23 cellular contexts compared by ENCODE assay signal in the genomic region with DNA sequence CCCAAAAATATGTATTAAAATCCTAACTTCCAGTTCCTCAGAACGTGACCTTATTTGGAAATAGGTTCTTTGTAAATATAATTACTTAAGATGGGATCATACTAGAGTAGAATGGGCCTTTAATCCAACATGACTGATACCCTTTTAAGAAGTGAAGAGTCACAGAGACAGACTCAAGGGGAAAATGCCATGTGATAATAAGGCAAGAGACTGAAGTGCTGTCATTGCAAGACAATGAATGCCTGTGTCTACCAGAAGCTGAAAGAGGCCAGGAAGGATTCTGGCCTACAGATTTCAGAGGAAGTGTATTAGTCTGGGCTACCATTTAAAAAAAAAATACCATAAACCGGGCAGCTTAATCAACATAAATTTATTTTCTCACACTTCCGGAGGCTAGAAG.
A peak's percentile ranks its signal among the peaks of the same experiment; 100 is the strongest.
DNase-seq lines count a peak whose midpoint lies in the region; ATAC-seq and TF ChIP-seq lines count a peak whose summit lies in the region.
"Had no signal": no experiment of that assay in that cellular context is flagged by ENCODE, and none has a peak within 500 bp of the region (broad histone marks: within the 10 kb centered on the region; RNA-seq: fewer than 3 reads in every experiment).

No MANE protein-coding gene starts in this region.

- no peak overlapping the region for H3K14ac ChIP-seq in neuronal stem cell (ENCODE audit: low read length)

- H3K79me1 ChIP-seq in neuronal stem cell (ENCODE audit: low read depth, low read length), result no peaks in the 10 kb centered on the region

- H3K27me3 Mint-ChIP-seq in activated T-helper 2 cell treated with anti-CD3 and anti-CD28 coated beads, Interferon-gamma antibody, Interleukin-2, Interleukin-4, amounts not matched to agents 10 μg/mL and 5 μg/mL and 100 μg/mL, durations not matched to agents 14 hours and 24 hours and 36 hours (ENCODE audit: low read depth), result no peaks in the 10 kb centered on the region

- H3K9me3 Mint-ChIP-seq in activated T-helper 2 cell treated with anti-CD3 and anti-CD28 coated beads, Interferon-gamma antibody, Interleukin-2, Interleukin-4, amounts not matched to agents 10 μg/mL and 5 μg/mL and 100 μg/mL, durations not matched to agents 14 hours and 24 hours and 36 hours, result no peaks in the 10 kb centered on the region
- H3K9me3 Mint-ChIP-seq: CD14-positive monocyte; CD4-positive, alpha-beta T cell had no signal

- no peak overlapping the region for H3K18ac ChIP-seq in neuronal stem cell (ENCODE audit: low read length)

- no peaks in the 10 kb centered on the region for H4K20me1 ChIP-seq in OCI-LY3 (ENCODE audit: insufficient read depth, low read length)
- H4K20me1 ChIP-seq: BLaER1 treated with 17β-estradiol and CSF1 and Interleukin-3, amounts not matched to agents 10 nM and 100 nM had no signal

- no peak overlapping the region for H3K4me3 Mint-ChIP-seq in activated T-helper 2 cell treated with anti-CD3 and anti-CD28 coated beads, Interferon-gamma antibody, Interleukin-2, Interleukin-4, amounts not matched to agents 10 μg/mL and 5 μg/mL and 100 μg/mL, durations not matched to agents 14 hours and 24 hours and 36 hours (ENCODE audit: low read depth)
- H3K4me3 Mint-ChIP-seq: CD14-positive monocyte; CD4-positive, alpha-beta T cell; CD8-positive, alpha-beta memory T cell had no signal

- H2BK12ac ChIP-seq in neuronal stem cell (ENCODE audit: low read length), result no peak overlapping the region

- H3K4me3 ChIP-seq in OCI-LY3 (ENCODE audit: low read length) (no peak overlapping the region), neuronal stem cell (ENCODE audit: low read length in 2 of 2) (no peak overlapping the region), upper lobe of right lung (no peak overlapping the region)
- H3K4me3 ChIP-seq: A549; BLaER1 treated with 17β-estradiol and CSF1 and Interleukin-3, amounts not matched to agents 10 nM and 100 nM; GM12878; GM23248 had no signal

- no peaks in the 10 kb centered on the region for H3K4me1 Mint-ChIP-seq in activated T-helper 2 cell treated with anti-CD3 and anti-CD28 coated beads, Interferon-gamma antibody, Interleukin-2, Interleukin-4, amounts not matched to agents 10 μg/mL and 5 μg/mL and 100 μg/mL, durations not matched to agents 14 hours and 24 hours and 36 hours (ENCODE audit: low read depth)
- H3K4me1 Mint-ChIP-seq: CD14-positive monocyte; CD8-positive, alpha-beta memory T cell had no signal

- no peak overlapping the region for H2BK120ac ChIP-seq in neuronal stem cell (ENCODE audit: low read depth, low read length)

- H3K36me3 Mint-ChIP-seq in activated T-helper 2 cell treated with anti-CD3 and anti-CD28 coated beads, Interferon-gamma antibody, Interleukin-2, Interleukin-4, amounts not matched to agents 10 μg/mL and 5 μg/mL and 100 μg/mL, durations not matched to agents 14 hours and 24 hours and 36 hours (ENCODE audit: low read depth), result no peaks in the 10 kb centered on the region
- H3K36me3 Mint-ChIP-seq: CD14-positive monocyte; CD8-positive, alpha-beta memory T cell had no signal

- H2AFZ ChIP-seq in OCI-LY3 (ENCODE audit: low read depth, low read length), result no peak overlapping the region
- H2AFZ ChIP-seq in neuronal stem cell (ENCODE audit: low read length), result peak overlapping the region; percentile 19
- H2AFZ ChIP-seq: GM23248 had no signal

- H4K8ac ChIP-seq in neuronal stem cell (ENCODE audit: low read depth, low read length), result no peak overlapping the region

- WGBS in neuronal stem cell (ENCODE audit: extremely low coverage in 2 of 2, insufficient read length in 2 of 2, insufficient replicate concordance in 1 of 2), 2 donors, result no CpG with 5 or more reads among the region's 3 CpGs

- DNase-seq in COLO829 (ENCODE audit: low spot score) (peak; percentile 78), foreskin melanocyte (peak; percentile 94), neuronal stem cell (ENCODE audit: low spot score) (no peak), upper lobe of right lung (no peak), kidney tubule cell (ENCODE audit: low spot score) (no peak)
- DNase-seq in activated T-helper 2 cell treated with anti-CD3 and anti-CD28 coated beads, Interferon-gamma antibody, Interleukin-2, Interleukin-4, amounts not matched to agents 10 μg/mL and 5 μg/mL and 100 μg/mL, durations not matched to agents 14 hours and 24 hours and 36 hours (ENCODE audit: low spot score), result no peak
- DNase-seq: 8988T; ACHN; AML-193; BE2C; Caco-2; CD4-positive, alpha-beta T cell; CD8-positive, alpha-beta memory T cell; DMS153; DND-41; GM23248; H7; HCEC 1CT had no signal

- H3K4me1 ChIP-seq in OCI-LY3 (ENCODE audit: low read length), result peaks cover 11% of the 10 kb centered on the region
- H3K4me1 ChIP-seq in neuronal stem cell (ENCODE audit: control insufficient read depth in 2 of 2, insufficient read depth in 1 of 2, low read depth in 1 of 2, low read length in 2 of 2), result peaks cover 0 to 2% of the 10 kb centered on the region in 2 donors
- no peaks in the 10 kb centered on the region for H3K4me1 ChIP-seq in upper lobe of right lung
- H3K4me1 ChIP-seq: BE2C, Caco-2 had no signal

- H3K4me2 ChIP-seq in OCI-LY3 (ENCODE audit: low read length) (peak overlapping the region; percentile 22; the same call in 1 of the 2 replicates), neuronal stem cell (ENCODE audit: insufficient read depth, low read length, poor library complexity, severe bottlenecking) (no peak overlapping the region)
- H3K4me2 ChIP-seq: A549 had no signal

- H3K36me3 ChIP-seq in OCI-LY3 (replicated peaks; ENCODE audit: low read depth, low read length), result no peaks in the 10 kb centered on the region
- no peaks in the 10 kb centered on the region for H3K36me3 ChIP-seq in neuronal stem cell (replicated peaks in 1 of 2; ENCODE audit: control insufficient read depth in 2 of 2, insufficient read depth in 2 of 2, low read length in 2 of 2)
- H3K36me3 ChIP-seq in upper lobe of right lung, result no peaks in the 10 kb centered on the region
- H3K36me3 ChIP-seq: BE2C; BLaER1 treated with 17β-estradiol and CSF1 and Interleukin-3, amounts not matched to agents 10 nM and 100 nM had no signal

- H3K27me3 ChIP-seq in OCI-LY3 (ENCODE audit: low read depth, low read length) (peaks cover 46% of the 10 kb centered on the region), neuronal stem cell (ENCODE audit: control insufficient read depth in 3 of 3, insufficient read depth in 3 of 3, low read depth in 1 of 3, low read length in 3 of 3) (no peaks in the 10 kb centered on the region), upper lobe of right lung (no peaks in the 10 kb centered on the region)
- H3K27me3 ChIP-seq: BE2C; BLaER1 treated with 17β-estradiol and CSF1 and Interleukin-3, amounts not matched to agents 10 nM and 100 nM had no signal

- no peak overlapping the region for H2BK15ac ChIP-seq in neuronal stem cell (ENCODE audit: low read length)

- H3K9me3 ChIP-seq in OCI-LY3 (ENCODE audit: insufficient read depth, low read length) (no peaks in the 10 kb centered on the region), neuronal stem cell (replicated peaks in 1 of 2; ENCODE audit: control insufficient read depth in 2 of 2, insufficient read depth in 1 of 2, low read depth in 1 of 2, low read length in 2 of 2) (no peaks in the 10 kb centered on the region), upper lobe of right lung (no peaks in the 10 kb centered on the region)
- H3K9me3 ChIP-seq: A549; BE2C; BLaER1 treated with 17β-estradiol and CSF1 and Interleukin-3, amounts not matched to agents 10 nM and 100 nM had no signal

- H3K4ac ChIP-seq in neuronal stem cell (ENCODE audit: low read length), result no peak overlapping the region

- no peak overlapping the region for H2BK5ac ChIP-seq in neuronal stem cell (ENCODE audit: low read length)

- H3K9ac ChIP-seq in OCI-LY3 (ENCODE audit: low read length) (no peak overlapping the region), neuronal stem cell (ENCODE audit: low read depth, low read length, poor library complexity) (no peak overlapping the region)
- H3K9ac ChIP-seq: BLaER1 treated with 17β-estradiol and CSF1 and Interleukin-3, amounts not matched to agents 10 nM and 100 nM; GM23248 had no signal

- no peak overlapping the region for H2AK5ac ChIP-seq in neuronal stem cell (ENCODE audit: low read depth, low read length)

- H3K27ac ChIP-seq in OCI-LY3 (ENCODE audit: low read length), result no peak overlapping the region
- H3K27ac ChIP-seq in neuronal stem cell (replicated peaks; ENCODE audit: low read length), result no peak overlapping the region
- no peak overlapping the region for H3K27ac ChIP-seq in upper lobe of right lung
- H3K27ac ChIP-seq: BLaER1 treated with 17β-estradiol and CSF1 and Interleukin-3, amounts not matched to agents 10 nM and 100 nM; GM23248 had no signal

- TF ChIP-seq CTCF in OCI-LY3 (IDR thresholded peaks at IDR 0.05; ENCODE audit: low read depth, low read length), result no peak
- no peak for TF ChIP-seq CTCF in upper lobe of right lung (IDR thresholded peaks at IDR 0.05)

- intact Hi-C loops in upper lobe of right lung (cut with DNase I), result no loop called here
- intact Hi-C loops in activated T-helper 2 cell treated with anti-CD3 and anti-CD28 coated beads, Interferon-gamma antibody, Interleukin-2, Interleukin-4, amounts not matched to agents 10 μg/mL and 5 μg/mL and 100 μg/mL, durations not matched to agents 14 hours and 24 hours and 36 hours (cut with micrococcal nuclease), result no loop called here

- no peak for ATAC-seq in upper lobe of right lung
- ATAC-seq: A549 had no signal

- no peak overlapping the region for H3K23ac ChIP-seq in neuronal stem cell (ENCODE audit: low read depth, low read length, poor library complexity)

- H3K79me2 ChIP-seq in OCI-LY3 (ENCODE audit: low read length), result no peaks in the 10 kb centered on the region

- H4K91ac ChIP-seq in neuronal stem cell (ENCODE audit: low read depth, low read length, poor library complexity), result no peak overlapping the region

- H3K27ac Mint-ChIP-seq in activated T-helper 2 cell treated with anti-CD3 and anti-CD28 coated beads, Interferon-gamma antibody, Interleukin-2, Interleukin-4, amounts not matched to agents 10 μg/mL and 5 μg/mL and 100 μg/mL, durations not matched to agents 14 hours and 24 hours and 36 hours, result no peak overlapping the region
- H3K27ac Mint-ChIP-seq: CD14-positive monocyte; CD4-positive, alpha-beta T cell; CD8-positive, alpha-beta memory T cell had no signal

Comparison
In these comparisons a context has a peak if more than half of its experiments do, and no peak if none do; other contexts are left out.
1. DNase-seq: peak in COLO829 (single experiment) and foreskin melanocyte (single experiment); none in neuronal stem cell (single experiment), upper lobe of right lung (single experiment), activated T-helper 2 cell treated with anti-CD3 and anti-CD28 coated beads, Interferon-gamma antibody, Interleukin-2, Interleukin-4, amounts not matched to agents 10 μg/mL and 5 μg/mL and 100 μg/mL, durations not matched to agents 14 hours and 24 hours and 36 hours (single experiment) and kidney tubule cell (single experiment).